25 cellular contexts compared by ENCODE assay signal in the genomic region with DNA sequence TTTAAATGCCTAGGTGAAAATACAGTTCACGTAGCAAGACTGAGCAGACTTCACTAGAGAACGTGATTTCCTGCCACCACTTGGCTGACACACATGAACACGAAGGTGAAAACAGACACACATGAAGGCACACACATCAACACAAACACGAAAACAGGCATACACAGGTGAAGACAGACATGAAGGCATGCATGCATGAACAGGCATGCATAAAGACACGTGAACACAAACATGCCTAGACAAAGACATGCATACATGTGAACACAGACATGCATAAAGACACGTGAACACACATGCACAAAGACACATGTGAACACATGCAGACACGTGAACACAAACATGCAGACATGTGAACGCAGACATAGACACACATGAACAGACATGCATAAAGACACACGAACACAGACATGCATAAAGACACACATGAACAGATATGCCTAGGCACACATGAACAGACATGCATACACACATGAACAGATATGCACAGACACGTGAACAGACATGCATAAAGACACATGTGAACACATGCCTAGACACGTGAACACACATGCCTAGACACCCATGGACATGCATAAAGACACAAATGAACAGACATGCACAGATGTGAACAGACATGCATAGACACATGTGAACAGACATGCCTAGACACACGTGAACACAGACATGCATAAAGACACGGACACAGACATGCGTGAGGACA.
"Had no signal": no experiment of that assay in that cellular context is flagged by ENCODE, and none has a peak within 500 bp of the region (broad histone marks: within the 10 kb centered on the region; RNA-seq: fewer than 3 reads in every experiment).

No MANE protein-coding gene starts in this region.

- H3K9me3 Mint-ChIP-seq: central memory CD8-positive, alpha-beta T cell had no signal

- H3K27ac ChIP-seq: adrenal gland, SJCRH30, VCaP had no signal

- H3K9me3 ChIP-seq: adrenal gland, MG63, SJCRH30, SK-N-SH had no signal

- H3K9ac ChIP-seq: SK-N-SH had no signal

- DNase-seq: activated CD4-positive, alpha-beta T cell treated with anti-CD3 and anti-CD28 coated beads, Interleukin-2, amount 50 U/mL, for 1 hour; activated CD4-positive, CD25-positive, alpha-beta regulatory T cell; activated CD8-positive, alpha-beta memory T cell treated with anti-CD3 and anti-CD28 coated beads, Interleukin-2, amount 50 U/mL, for 48 hours; activated CD8-positive, alpha-beta T cell treated with anti-CD3 and anti-CD28 coated beads for 36 hours; activated naive CD4-positive, alpha-beta T cell treated with anti-CD3 and anti-CD28 coated beads, Interleukin-2, amount 50 U/mL, for 16 hours; activated T-cell treated with anti-CD3 and anti-CD28 coated beads, Interleukin-2, amount 50 U/mL, for 1 hour; anterior cingulate cortex; MG63; MV-4-11; NCI-H1092 treated with DMSO at 0.1 percent for 48 hours; NCI-H1417 treated with DMSO at 0.1 percent for 48 hours; NCI-H1694; NCI-H2029; NCI-H2107; NCI-H2171 treated with DMSO at 0.1 percent for 48 hours; NCI-H226; NCI-H526; NCI-H82; SJCRH30; SK-N-SH; T-helper 1 cell had no signal

- ATAC-seq: activated CD8-positive, alpha-beta T cell treated with anti-CD3 and anti-CD28 coated beads for 36 hours had no signal

- H3K4me3 Mint-ChIP-seq: activated CD8-positive, alpha-beta T cell treated with anti-CD3 and anti-CD28 coated beads for 36 hours; activated naive CD8-positive, alpha-beta T cell treated with anti-CD3 and anti-CD28 coated beads, Interleukin-2, amount 10 ng/mL, durations not matched to agents 7 days and 5 days; central memory CD8-positive, alpha-beta T cell had no signal

- H3K4me2 ChIP-seq: SK-N-SH had no signal

- H3K27me3 Mint-ChIP-seq: central memory CD8-positive, alpha-beta T cell had no signal

- H3K36me3 ChIP-seq: SJCRH30 had no signal

- H3K27me3 ChIP-seq: adrenal gland, MG63, SJCRH30 had no signal

- H3K4me3 ChIP-seq: adrenal gland, MG63, SJCRH30 had no signal

- H3K27ac Mint-ChIP-seq: activated CD8-positive, alpha-beta T cell treated with anti-CD3 and anti-CD28 coated beads for 36 hours; activated naive CD8-positive, alpha-beta T cell treated with anti-CD3 and anti-CD28 coated beads, Interleukin-2, amount 10 ng/mL, durations not matched to agents 7 days and 5 days had no signal

- H3K4me1 ChIP-seq: adrenal gland had no signal
